ENCODE assay signal across 13 cellular contexts in genomic region chr9:120708526-120709224, GRCh38. TPM values are rescaled to one million over a fixed set of nuclear protein-coding genes. Genes with fewer than 3 reads are reported as not detected.
A peak's percentile ranks its signal among the peaks of the same experiment; 100 is the strongest.
DNase-seq lines count a peak whose midpoint lies in the region; ATAC-seq and TF ChIP-seq lines count a peak whose summit lies in the region.
"Had no signal": no experiment of that assay in that cellular context is flagged by ENCODE, and none has a peak within 500 bp of the region (broad histone marks: within the 10 kb centered on the region; RNA-seq: fewer than 3 reads in every experiment).

No MANE protein-coding gene starts in this region.

- no peaks in the 10 kb centered on the region for H3K9me3 ChIP-seq in endodermal cell (ENCODE audit: control insufficient read depth, low read length)
- H3K9me3 ChIP-seq: Peyer's patch, prostate gland had no signal

- no peaks in the 10 kb centered on the region for H3F3A ChIP-seq in GM23338 (replicated peaks; ENCODE audit: low read depth)

- H3K79me2 ChIP-seq in GM23338 (replicated peaks; ENCODE audit: insufficient read depth): 0 out of 2 replicates have a peak, but pooled peaks cover 5% of the 10 kb centered on the region

- TF ChIP-seq CTCF in Calu3 (IDR thresholded peaks at IDR 0.05; ENCODE audit: unreplicated experiment): no peak
- no peak for TF ChIP-seq CTCF in fibroblast of the aortic adventitia (IDR thresholded peaks at IDR 0.05; ENCODE audit: insufficient read depth, low read length)
- no peak for TF ChIP-seq CTCF in GM10248 (IDR thresholded peaks at IDR 0.05; ENCODE audit: control extremely low read depth, extremely low read depth, low read depth, missing control alignments)
- no peak for TF ChIP-seq CTCF in GM23338 (conservative IDR thresholded peaks at IDR 0.05; ENCODE audit: low read depth in 2 of 2)
- TF ChIP-seq CTCF in endodermal cell (conservative IDR thresholded peaks at IDR 0.05): no peak

- H3K4me1 ChIP-seq in GM23338 (ENCODE audit: insufficient read depth) (no peaks in the 10 kb centered on the region), endodermal cell (ENCODE audit: control insufficient read depth, insufficient read depth, low read length) (no peaks in the 10 kb centered on the region)
- H3K4me1 ChIP-seq: prostate gland had no signal

- H3K4me1 Mint-ChIP-seq in Calu3 (ENCODE audit: low read depth, unreplicated experiment): peaks cover 29% of the 10 kb centered on the region
- peaks cover 7% of the 10 kb centered on the region; the same call in 2 of the 3 replicates for H3K4me1 Mint-ChIP-seq in GM23338
- H3K4me1 Mint-ChIP-seq in endodermal cell: peaks cover 16% of the 10 kb centered on the region

- no peaks in the 10 kb centered on the region for H3K9me3 Mint-ChIP-seq in Calu3 (ENCODE audit: low read depth, unreplicated experiment)
- H3K9me3 Mint-ChIP-seq in GM23338: no peaks in the 10 kb centered on the region
- no peaks in the 10 kb centered on the region for H3K9me3 Mint-ChIP-seq in endodermal cell

- CTCF ChIA-PET in Calu3 (lab: Charles Lee): no interaction called here
- CTCF ChIA-PET in GM10248 (lab: Yijun Ruan, JAX): interaction anchor here (0.9 to 1.5 kb wide), 4 partner anchors 9 to 352 kb away, joined by 3 to 4 read pairs (median 3); no protein-coding TSS in a partner anchor

- H3K36me3 Mint-ChIP-seq in Calu3 (ENCODE audit: insufficient read depth, unreplicated experiment) (peaks cover 8% of the 10 kb centered on the region), GM23338 (ENCODE audit: low read depth) (no peaks in the 10 kb centered on the region), endodermal cell (ENCODE audit: low read depth) (peaks cover 6% of the 10 kb centered on the region)

- H4K20me1 ChIP-seq in GM23338 (replicated peaks; ENCODE audit: insufficient read depth): peaks cover 9% of the 10 kb centered on the region

- no peak overlapping the region for H3K27ac ChIP-seq in GM23338 (ENCODE audit: low read depth)
- H3K27ac ChIP-seq in endodermal cell (ENCODE audit: low read depth, low read length): no peak overlapping the region
- H3K27ac ChIP-seq: Peyer's patch, prostate gland had no signal

- no peak overlapping the region for H2AFZ ChIP-seq in GM23338

- WGBS in endodermal cell (ENCODE audit: insufficient coverage in 1 of 2, insufficient read length in 1 of 2), 2 experiments: 96% methylated on average over 3 to 6 of the region's 6 CpGs

- intact Hi-C loops in Calu3 (cut with micrococcal nuclease; ENCODE audit: unreplicated experiment): no loop called here

- DNase-seq in A172 (ENCODE audit: low spot score) (peak; percentile 52), Calu3 (no peak), SW480 (ENCODE audit: low spot score) (peak; percentile 35), fibroblast of the aortic adventitia (ENCODE audit: low read depth) (peak; percentile 59), GM10248 (ENCODE audit: extremely low spot score) (no peak), GM23338 (ENCODE audit: low spot score) (no peak), endodermal cell (no peak), iPS-NIHi7 (ENCODE audit: extremely low spot score) (no peak)
- DNase-seq: activated CD4-positive, CD25-positive, alpha-beta regulatory T cell; activated naive CD4-positive, alpha-beta T cell treated with anti-CD3 and anti-CD28 coated beads, Interleukin-2, amount 50 U/mL, for 16 hours; DMS53; Peyer's patch had no signal

- no peak overlapping the region for H3K4me2 ChIP-seq in GM23338

- H3K9me2 ChIP-seq in GM23338 (ENCODE audit: insufficient read depth): no peaks in the 10 kb centered on the region

- H3K27ac Mint-ChIP-seq in Calu3 (ENCODE audit: unreplicated experiment) (no peak overlapping the region), GM23338 (no peak overlapping the region), endodermal cell (no peak overlapping the region)

- H3K27me3 ChIP-seq in GM23338 (ENCODE audit: insufficient read depth) (peaks cover 23% of the 10 kb centered on the region), endodermal cell (ENCODE audit: control insufficient read depth, insufficient read depth, low read length, poor library complexity, severe bottlenecking) (peaks cover 17% of the 10 kb centered on the region)
- H3K27me3 ChIP-seq: Peyer's patch had no signal

- H3K9ac ChIP-seq in endodermal cell (ENCODE audit: extremely low read depth, low read length, poor library complexity, severe bottlenecking): no peak overlapping the region

- POLR2A ChIA-PET in GM10248 (lab: Yijun Ruan, JAX): no interaction called here

- BruUV-seq in Calu3 (replicated peaks; lab: Mats Ljungman, UMichigan): no TSS peak

- H3K4me3 Mint-ChIP-seq in Calu3 (ENCODE audit: low read depth, unreplicated experiment): peak overlapping the region; percentile 66
- no peak overlapping the region for H3K4me3 Mint-ChIP-seq in GM23338
- H3K4me3 Mint-ChIP-seq in endodermal cell: no peak overlapping the region

- H3K4me3 ChIP-seq in fibroblast of the aortic adventitia (ENCODE audit: low read depth, low read length) (no peak overlapping the region), GM23338 (no peak overlapping the region), endodermal cell (ENCODE audit: low read length) (no peak overlapping the region)
- H3K4me3 ChIP-seq: Peyer's patch, prostate gland had no signal

- no peak for ATAC-seq in GM23338

- no peaks in the 10 kb centered on the region for H3K36me3 ChIP-seq in GM23338 (ENCODE audit: insufficient read depth)
- H3K36me3 ChIP-seq in endodermal cell (ENCODE audit: control insufficient read depth, insufficient read depth, low read length): peaks cover 3% of the 10 kb centered on the region
- H3K36me3 ChIP-seq: Peyer's patch, prostate gland had no signal

- H3K27me3 Mint-ChIP-seq in Calu3 (ENCODE audit: unreplicated experiment) (no peaks in the 10 kb centered on the region), GM23338 (ENCODE audit: insufficient read depth, low read depth, poor library complexity) (peaks cover 17% of the 10 kb centered on the region), endodermal cell (ENCODE audit: insufficient read depth) (peaks cover 23% of the 10 kb centered on the region)

TF ChIP-seq in GM23338, 12 proteins besides CTCF, POLR2A, EP300 and RAD21 (continues in another document):
- no peak for TF ChIP-seq ZNF331 (CRISPR knock-in tag; IDR thresholded peaks at IDR 0.05; ENCODE audit: low read depth)
- TF ChIP-seq STAT1 (IDR thresholded peaks at IDR 0.05; ENCODE audit: unreplicated experiment): no peak
- TF ChIP-seq EZH2 (IDR thresholded peaks at IDR 0.05; ENCODE audit: low read depth, unreplicated experiment): no peak

RNA-seq across cellular contexts. Expression of gene MEGF9, which starts 5.6 kb away (rescaled TPM):
- 17.3 and 17.4 TPM in 2 replicates for total RNA-seq in A172 (2014; rRNA removed; shearing (Covaris generic))
- 6.9 and 7.1 TPM in 2 replicates for total RNA-seq in Calu3 (2022)
- 10.7 and 14.1 TPM in 2 replicates for total RNA-seq in fibroblast of the aortic adventitia (ENCODE audit: low replicate concordance)
- 1.4 and 1.6 TPM in 2 replicates for total RNA-seq in GM23338 (2014; rRNA removed; shearing (Covaris generic))
- 0.87 and 0.90 TPM in 2 replicates for polyA plus RNA-seq in GM23338 (2016; fragmentation: Nextera tagmentation; extraction: Ambion mirVana)
- total RNA-seq in endodermal cell: 10 to 100 TPM in 1 of 2 donors, 1 to 10 TPM in 1; 5.0 to 10.7 TPM
- 15.5 TPM for polyA plus RNA-seq in endodermal cell (2013, experiment 1 of 2)
- polyA plus RNA-seq in endodermal cell (2013, experiment 2 of 2): 16.7 TPM

Comparison
In these comparisons a context has a peak if more than half of its experiments do, and no peak if none do; other contexts are left out.
1. DNase-seq: peak in A172 (single experiment), SW480 (single experiment) and fibroblast of the aortic adventitia (single experiment); none in Calu3 (single experiment), GM10248 (single experiment), GM23338 (single experiment), endodermal cell (single experiment) and iPS-NIHi7 (single experiment).